Comparison of ENCODE assay signal across 4 cellular contexts in genomic region chr9:16419124-16419523, GRCh38.
"Had no signal": no experiment of that assay in that cellular context is flagged by ENCODE, and none has a peak within 500 bp of the region (broad histone marks: within the 10 kb centered on the region; RNA-seq: fewer than 3 reads in every experiment).

No MANE protein-coding gene starts in this region.

- DNase-seq: GM23248, H9, HCEC 1CT had no signal

- H2AFZ ChIP-seq: GM23248 had no signal

- H3K4me3 Mint-ChIP-seq: H9, IgD-negative memory B cell had no signal

- H3K27ac Mint-ChIP-seq: IgD-negative memory B cell had no signal

- H3K27ac ChIP-seq: GM23248 had no signal

- H3K4me1 Mint-ChIP-seq: IgD-negative memory B cell had no signal

- H3K4me3 ChIP-seq: GM23248 had no signal

- H3K9me3 Mint-ChIP-seq: H9 had no signal

- H3K9ac ChIP-seq: GM23248 had no signal

- H3K36me3 Mint-ChIP-seq: IgD-negative memory B cell had no signal

- H3K27me3 Mint-ChIP-seq: IgD-negative memory B cell had no signal
